8 cellular contexts compared by ENCODE assay signal in genomic region chrX:119266364-119266995, GRCh38. TPM values are rescaled to one million over a fixed set of nuclear protein-coding genes. Genes with fewer than 3 reads are reported as not detected.
DNase-seq lines count a peak whose midpoint lies in the region; ATAC-seq, FAIRE-seq and TF ChIP-seq lines count a peak whose summit lies in the region.

No MANE protein-coding gene starts in this region.

- no peak for ATAC-seq in GM19324 (IDR thresholded peaks at IDR 0.05; ENCODE audit: low FRiP score, unreplicated experiment)
- no peak for ATAC-seq in GM21423 (IDR thresholded peaks at IDR 0.05; ENCODE audit: unreplicated experiment)
- no peak for ATAC-seq in GM19397 (IDR thresholded peaks at IDR 0.05; ENCODE audit: unreplicated experiment)

- H3K27me3 ChIP-seq in BE2C (no peaks in the 10 kb centered on the region), bronchial epithelial cell (ENCODE audit: control insufficient read depth, insufficient read depth, low read length) (peaks cover 2% of the 10 kb centered on the region)

- TF ChIP-seq CTCF in BE2C (IDR thresholded peaks at IDR 0.05; ENCODE audit: low read depth, low read length) (peak; percentile 75), GM12865 (IDR thresholded peaks at IDR 0.05; ENCODE audit: insufficient read depth, low read depth, low read length, missing control alignments) (peak; percentile 69), bronchial epithelial cell (IDR thresholded peaks at IDR 0.05; ENCODE audit: insufficient read depth, low read length, severe bottlenecking) (peak; percentile 61)

- peak; percentile 8 for DNase-seq in BE2C
- DNase-seq in GM12865 (ENCODE audit: low read depth) = peak; percentile 5
- DNase-seq in NCI-H526 treated with DMSO at 0.1 percent for 48 hours (lab: John Stamatoyannopoulos, UW) = peak; percentile 8
- DNase-seq in bronchial epithelial cell (ENCODE audit: low read depth) = peak; percentile 7
- peak; percentile 36 for DNase-seq in medulla oblongata (ENCODE audit: extremely low spot score)

- H3K4me3 ChIP-seq in BE2C (ENCODE audit: low read depth, low read length) (no peak overlapping the region), GM12865 (ENCODE audit: low read depth, low read length) (no peak overlapping the region), bronchial epithelial cell (ENCODE audit: low read depth, low read length) (no peak overlapping the region)

- no peaks in the 10 kb centered on the region for H3K4me1 ChIP-seq in BE2C

- no peaks in the 10 kb centered on the region for H3K9me3 ChIP-seq in BE2C

- FAIRE-seq in bronchial epithelial cell (lab: Jason Lieb, UNC) = no peak

- H3K36me3 ChIP-seq in BE2C = no peaks in the 10 kb centered on the region
- H3K36me3 ChIP-seq in bronchial epithelial cell (ENCODE audit: control insufficient read depth, insufficient read depth, low read length) = no peaks in the 10 kb centered on the region

RNA-seq across cellular contexts. Expression of gene PGRMC1, which starts 30.4 kb away (rescaled TPM):
- polyA plus RNA-seq in BE2C (2012; ENCODE audit: insufficient read depth, insufficient read length, low read depth) = 58.5 TPM
- 89.6 and 96.1 TPM in 2 replicates for total RNA-seq in bronchial epithelial cell
